10 cellular contexts compared by ENCODE assay signal in genomic region chr6:16769986-16770376, GRCh38. TPM values are rescaled to one million over a fixed set of nuclear protein-coding genes. Genes with fewer than 3 reads are reported as not detected.
DNase-seq lines count a peak whose midpoint lies in the region; ATAC-seq and TF ChIP-seq lines count a peak whose summit lies in the region.
"Had no signal": no experiment of that assay in that cellular context is flagged by ENCODE, and none has a peak within 500 bp of the region (broad histone marks: within the 10 kb centered on the region; RNA-seq: fewer than 3 reads in every experiment).

No MANE protein-coding gene starts in this region.

- ATAC-seq in GM21390 (IDR thresholded peaks at IDR 0.05; ENCODE audit: unreplicated experiment): no peak
- no peak for ATAC-seq in activated T-cell treated with anti-CD3 and anti-CD28 coated beads, Interleukin-2, amount 50 U/mL, for 4 hours
- no peak for ATAC-seq in HG03108 (IDR thresholded peaks at IDR 0.05; ENCODE audit: unreplicated experiment)

- H3K27me3 ChIP-seq in breast epithelium: no peaks in the 10 kb centered on the region

- no peak for TF ChIP-seq POLR2A in breast epithelium (IDR thresholded peaks at IDR 0.05)

- no peak overlapping the region for H3K4me3 Mint-ChIP-seq in mesothelial cell of epicardium
- H3K4me3 Mint-ChIP-seq in activated T-cell treated with anti-CD3 and anti-CD28 coated beads, Interleukin-2, amount 50 U/mL, for 4 hours: no peak overlapping the region
- H3K4me3 Mint-ChIP-seq: H9 had no signal

- peak overlapping the region; percentile 0 to 1 for H3K27ac ChIP-seq in breast epithelium

- peak; percentile 81 for DNase-seq in A172 (ENCODE audit: low spot score)
- peak; percentile 95 for DNase-seq in HCEC 1CT
- no peak for DNase-seq in breast epithelium (ENCODE audit: low spot score in 2 of 2)
- DNase-seq in mesothelial cell of epicardium (ENCODE audit: low spot score in 2 of 2, unreplicated experiment in 2 of 2): no peak
- no peak for DNase-seq in SIG-M5 (lab: John Stamatoyannopoulos, UW)
- no peak for DNase-seq in activated T-cell treated with anti-CD3 and anti-CD28 coated beads, Interleukin-2, amount 50 U/mL, for 4 hours
- DNase-seq: activated effector memory CD4-positive, alpha-beta T cell treated with anti-CD3 and anti-CD28 coated beads, Interleukin-2, amount 50 U/mL, for 16 hours; H9 had no signal

- no peaks in the 10 kb centered on the region for H3K9me3 ChIP-seq in breast epithelium

- no peak overlapping the region for H3K4me3 ChIP-seq in breast epithelium

- peaks cover 56% of the 10 kb centered on the region for H3K4me1 Mint-ChIP-seq in mesothelial cell of epicardium
- peaks cover 59% of the 10 kb centered on the region for H3K4me1 Mint-ChIP-seq in activated T-cell treated with anti-CD3 and anti-CD28 coated beads, Interleukin-2, amount 50 U/mL, for 4 hours (ENCODE audit: low read depth)

- H3K27me3 Mint-ChIP-seq in mesothelial cell of epicardium (ENCODE audit: low read depth): no peaks in the 10 kb centered on the region
- H3K27me3 Mint-ChIP-seq in activated T-cell treated with anti-CD3 and anti-CD28 coated beads, Interleukin-2, amount 50 U/mL, for 4 hours (ENCODE audit: low read depth): no peaks in the 10 kb centered on the region

- H3K36me3 Mint-ChIP-seq in mesothelial cell of epicardium: no peaks in the 10 kb centered on the region
- H3K36me3 Mint-ChIP-seq in activated T-cell treated with anti-CD3 and anti-CD28 coated beads, Interleukin-2, amount 50 U/mL, for 4 hours (ENCODE audit: insufficient read depth): peaks cover 3% of the 10 kb centered on the region

- peak overlapping the region; percentile 88 for H3K27ac Mint-ChIP-seq in mesothelial cell of epicardium
- H3K27ac Mint-ChIP-seq: H9 had no signal

- no peak for TF ChIP-seq CTCF in breast epithelium (IDR thresholded peaks at IDR 0.05)
- TF ChIP-seq CTCF in mesothelial cell of epicardium (IDR thresholded peaks at IDR 0.05; ENCODE audit: unreplicated experiment): no peak

- peaks cover 0 to 7% of the 10 kb centered on the region in 2 donors for H3K4me1 ChIP-seq in breast epithelium

- no peaks in the 10 kb centered on the region for H3K9me3 Mint-ChIP-seq in mesothelial cell of epicardium
- no peaks in the 10 kb centered on the region for H3K9me3 Mint-ChIP-seq in activated T-cell treated with anti-CD3 and anti-CD28 coated beads, Interleukin-2, amount 50 U/mL, for 4 hours
- H3K9me3 Mint-ChIP-seq: H9 had no signal

- intact Hi-C loops in breast epithelium (cut with DNase I; ENCODE audit: low total_unique reads): loop anchor here (2.0 kb wide), 1 partner anchor 433 kb away; no protein-coding TSS in a partner anchor

- no peaks in the 10 kb centered on the region for H3K36me3 ChIP-seq in breast epithelium

RNA-seq across cellular contexts. Expression of gene ATXN1, which starts 8.7 kb away (rescaled TPM):
- 11.4 and 12.4 TPM in 2 replicates for total RNA-seq in A172 (2014; rRNA removed; shearing (Covaris generic))
- total RNA-seq in breast epithelium (10 to 100 TPM; 26.7 to 63.2 (median 37.4) TPM), mesothelial cell of epicardium (54.6 to 62.9 TPM (median 59.5 TPM) in 3 replicates)
- total RNA-seq in activated T-cell treated with anti-CD3 and anti-CD28 coated beads, Interleukin-2, amount 50 U/mL, for 4 hours: 10 to 100 TPM; 39.5 to 63.8 (median 45.1) TPM

Comparison
In these comparisons a context has a peak if more than half of its experiments do, and no peak if none do; other contexts are left out.
1. DNase-seq: peak in A172 (single experiment) and HCEC 1CT (single experiment); none in breast epithelium (0 of 2), mesothelial cell of epicardium (0 of 2), SIG-M5 (single experiment) and activated T-cell treated with anti-CD3 and anti-CD28 coated beads, Interleukin-2, amount 50 U/mL, for 4 hours (single experiment).